In genomic region chr1:232300461-232300860, GRCh38 we compare ENCODE assay signal across 21 cellular contexts.
"Had no signal": no experiment of that assay in that cellular context is flagged by ENCODE, and none has a peak within 500 bp of the region (broad histone marks: within the 10 kb centered on the region; RNA-seq: fewer than 3 reads in every experiment).

No MANE protein-coding gene starts in this region.

- ATAC-seq: gastroesophageal sphincter; heart left ventricle; left lobe of liver; naive thymus-derived CD4-positive, alpha-beta T cell; right lobe of liver; stimulated activated memory B cell treated with anti-CD40 and anti-IgM and Interleukin-4, amounts not matched to agents 10 μg/mL and 1 μg/mL and 100 μg/mL, for 72 hours; stimulated activated naive CD8-positive, alpha-beta T cell treated with anti-CD3 and anti-CD28 coated beads, Interleukin-15, Interleukin-2, amounts not matched to agents 100 U/mL and 50 U/mL, for 24 hours; upper lobe of right lung had no signal

- H3K36me3 ChIP-seq: gastroesophageal sphincter, heart left ventricle, neural progenitor cell, right lobe of liver, transverse colon, upper lobe of right lung, uterus had no signal

- H3K9ac ChIP-seq: neural progenitor cell, parathyroid adenoma had no signal

- H3K4me2 ChIP-seq: hepatocyte, neural progenitor cell had no signal

- H3K4me3 ChIP-seq: gastroesophageal sphincter, heart left ventricle, hepatocyte, neural progenitor cell, right lobe of liver, transverse colon, upper lobe of right lung, uterus had no signal

- H3K27me3 ChIP-seq: foreskin keratinocyte, gastroesophageal sphincter, heart left ventricle, hepatocyte, neural progenitor cell, right lobe of liver, transverse colon, upper lobe of right lung, uterus had no signal

- H3K4me1 ChIP-seq: foreskin keratinocyte, neural progenitor cell, parathyroid adenoma, right lobe of liver, upper lobe of right lung, uterus had no signal

- H3K27ac ChIP-seq: foreskin keratinocyte, gastroesophageal sphincter, heart left ventricle, hepatocyte, neural progenitor cell, parathyroid adenoma, right lobe of liver, transverse colon, upper lobe of right lung, uterus had no signal

- DNase-seq: cerebellar nuclear complex; effector CD8-positive, alpha-beta T cell; foreskin keratinocyte; heart left ventricle; kidney; mesenchymal stem cell; naive thymus-derived CD4-positive, alpha-beta T cell; right lobe of liver; stimulated activated CD4-positive, alpha-beta T cell treated with anti-CD3 and anti-CD28 coated beads, Interleukin-2, amount 100 ng/mL, for 24 hours; stimulated activated CD4-positive, alpha-beta T cell treated with anti-CD3 and anti-CD28 coated beads, Interleukin-4, amount 100 ng/mL, for 4 hours; stimulated activated naive CD8-positive, alpha-beta T cell treated with anti-CD3 and anti-CD28 coated beads, Interleukin-15, Interleukin-2, amounts not matched to agents 100 U/mL and 50 U/mL, for 24 hours; substantia nigra; transverse colon; upper lobe of right lung; uterus had no signal

- H3K79me2 ChIP-seq: hepatocyte, parathyroid adenoma had no signal

- H3K9me3 ChIP-seq: gastroesophageal sphincter, heart left ventricle, right lobe of liver, transverse colon, upper lobe of right lung, uterus had no signal

- H2AFZ ChIP-seq: hepatocyte, neural progenitor cell, parathyroid adenoma had no signal
